In genomic region chr12:101592448-101592847, GRCh38 we compare ENCODE assay signal across 1 cellular context.
TF ChIP-seq lines count a peak whose summit lies in the region.

No MANE protein-coding gene starts in this region.

TF ChIP-seq in HepG2, 621 proteins besides CTCF, POLR2A, EP300 and RAD21 (continues in another document):
- TF ChIP-seq KDM4B (CRISPR knock-in tag; IDR thresholded peaks at IDR 0.05) (no peak), HNF4G (IDR thresholded peaks at IDR 0.05; ENCODE audit: borderline replicate concordance, low read depth, low read length) (0 out of 2 replicates have a peak, but pooled peaks have one; percentile 34), HNF4G (CRISPR knock-in tag; IDR thresholded peaks at IDR 0.05; ENCODE audit: borderline replicate concordance, low read depth) (no peak), GATAD2A (CRISPR knock-in tag; IDR thresholded peaks at IDR 0.05) (0 out of 2 replicates have a peak, but pooled peaks have one; percentile 36), SAP130 (CRISPR knock-in tag; IDR thresholded peaks at IDR 0.05; ENCODE audit: low read depth) (no peak), FOXK2 (IDR thresholded peaks at IDR 0.05) (no peak), HNF4A (CRISPR knock-in tag; IDR thresholded peaks at IDR 0.05) (peak; percentile 61), EHMT2 (IDR thresholded peaks at IDR 0.05; ENCODE audit: borderline replicate concordance, low read depth, low read length) (no peak), CEBPB (IDR thresholded peaks at IDR 0.05; ENCODE audit: borderline replicate concordance, low read depth, low read length) (peak; percentile 74; the same call in 1 of the 2 replicates), ZFP82 (CRISPR knock-in tag; IDR thresholded peaks at IDR 0.05; ENCODE audit: borderline replicate concordance) (no peak), ZNF784 (CRISPR knock-in tag; IDR thresholded peaks at IDR 0.05; ENCODE audit: borderline replicate concordance) (no peak), TCF12 (IDR thresholded peaks at IDR 0.05) (no peak), TCF12 (CRISPR knock-in tag; IDR thresholded peaks at IDR 0.05) (no peak), RBFOX2 (IDR thresholded peaks at IDR 0.05; ENCODE audit: low read depth, low read length) (no peak), ZNF20 (CRISPR knock-in tag; IDR thresholded peaks at IDR 0.05) (no peak), GLI4 (CRISPR knock-in tag; IDR thresholded peaks at IDR 0.05; ENCODE audit: borderline replicate concordance) (no peak), ZNF644 (CRISPR knock-in tag; IDR thresholded peaks at IDR 0.05; ENCODE audit: low read depth) (peak; percentile 73), YEATS2 (CRISPR knock-in tag; IDR thresholded peaks at IDR 0.05; ENCODE audit: borderline replicate concordance) (no peak), KLF15 (CRISPR knock-in tag; IDR thresholded peaks at IDR 0.05; ENCODE audit: borderline replicate concordance) (no peak), FOXP1 (IDR thresholded peaks at IDR 0.05) (peak; percentile 72), FOXP1 (CRISPR knock-in tag; IDR thresholded peaks at IDR 0.05) (peak; percentile 79), CREB1 (IDR thresholded peaks at IDR 0.05) (no peak), CREB1 (CRISPR knock-in tag; IDR thresholded peaks at IDR 0.05) (0 out of 2 replicates have a peak, but pooled peaks have one; percentile 25), ZNF615 (CRISPR knock-in tag; IDR thresholded peaks at IDR 0.05; ENCODE audit: borderline replicate concordance) (no peak), RNF2 (conservative IDR thresholded peaks at IDR 0.05; ENCODE audit: low read depth) (no peak), FOXO1 (CRISPR knock-in tag; IDR thresholded peaks at IDR 0.05) (peak; percentile 57; the same call in 1 of the 2 replicates), NKX3-1 (CRISPR knock-in tag; IDR thresholded peaks at IDR 0.05) (no peak), ZNF138 (CRISPR knock-in tag; IDR thresholded peaks at IDR 0.05; ENCODE audit: low read depth) (no peak), PAXIP1 (CRISPR knock-in tag; conservative IDR thresholded peaks at IDR 0.05) (0 out of 2 replicates have a peak, but pooled peaks have one; percentile 16), ZNF720 (CRISPR knock-in tag; IDR thresholded peaks at IDR 0.05) (no peak), REL (CRISPR knock-in tag; conservative IDR thresholded peaks at IDR 0.05) (no peak), ZNF597 (CRISPR knock-in tag; IDR thresholded peaks at IDR 0.05) (no peak), CEBPG (CRISPR knock-in tag; IDR thresholded peaks at IDR 0.05) (peak; percentile 50), UBTF (CRISPR knock-in tag; IDR thresholded peaks at IDR 0.05) (no peak), ZFY (CRISPR knock-in tag; IDR thresholded peaks at IDR 0.05) (no peak), POGK (CRISPR knock-in tag; conservative IDR thresholded peaks at IDR 0.05) (no peak), FOXA3 (CRISPR knock-in tag; IDR thresholded peaks at IDR 0.05) (peak; percentile 16; the same call in 1 of the 2 replicates)
- TF ChIP-seq, protein P1, sequence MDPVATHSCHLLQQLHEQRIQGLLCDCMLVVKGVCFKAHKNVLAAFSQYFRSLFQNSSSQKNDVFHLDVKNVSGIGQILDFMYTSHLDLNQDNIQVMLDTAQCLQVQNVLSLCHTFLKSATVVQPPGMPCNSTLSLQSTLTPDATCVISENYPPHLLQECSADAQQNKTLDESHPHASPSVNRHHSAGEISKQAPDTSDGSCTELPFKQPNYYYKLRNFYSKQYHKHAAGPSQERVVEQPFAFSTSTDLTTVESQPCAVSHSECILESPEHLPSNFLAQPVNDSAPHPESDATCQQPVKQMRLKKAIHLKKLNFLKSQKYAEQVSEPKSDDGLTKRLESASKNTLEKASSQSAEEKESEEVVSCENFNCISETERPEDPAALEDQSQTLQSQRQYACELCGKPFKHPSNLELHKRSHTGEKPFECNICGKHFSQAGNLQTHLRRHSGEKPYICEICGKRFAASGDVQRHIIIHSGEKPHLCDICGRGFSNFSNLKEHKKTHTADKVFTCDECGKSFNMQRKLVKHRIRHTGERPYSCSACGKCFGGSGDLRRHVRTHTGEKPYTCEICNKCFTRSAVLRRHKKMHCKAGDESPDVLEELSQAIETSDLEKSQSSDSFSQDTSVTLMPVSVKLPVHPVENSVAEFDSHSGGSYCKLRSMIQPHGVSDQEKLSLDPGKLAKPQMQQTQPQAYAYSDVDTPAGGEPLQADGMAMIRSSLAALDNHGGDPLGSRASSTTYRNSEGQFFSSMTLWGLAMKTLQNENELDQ (CRISPR knock-in tag; IDR thresholded peaks at IDR 0.05; ENCODE audit: borderline replicate concordance) = no peak
- TF ChIP-seq, protein P2, sequence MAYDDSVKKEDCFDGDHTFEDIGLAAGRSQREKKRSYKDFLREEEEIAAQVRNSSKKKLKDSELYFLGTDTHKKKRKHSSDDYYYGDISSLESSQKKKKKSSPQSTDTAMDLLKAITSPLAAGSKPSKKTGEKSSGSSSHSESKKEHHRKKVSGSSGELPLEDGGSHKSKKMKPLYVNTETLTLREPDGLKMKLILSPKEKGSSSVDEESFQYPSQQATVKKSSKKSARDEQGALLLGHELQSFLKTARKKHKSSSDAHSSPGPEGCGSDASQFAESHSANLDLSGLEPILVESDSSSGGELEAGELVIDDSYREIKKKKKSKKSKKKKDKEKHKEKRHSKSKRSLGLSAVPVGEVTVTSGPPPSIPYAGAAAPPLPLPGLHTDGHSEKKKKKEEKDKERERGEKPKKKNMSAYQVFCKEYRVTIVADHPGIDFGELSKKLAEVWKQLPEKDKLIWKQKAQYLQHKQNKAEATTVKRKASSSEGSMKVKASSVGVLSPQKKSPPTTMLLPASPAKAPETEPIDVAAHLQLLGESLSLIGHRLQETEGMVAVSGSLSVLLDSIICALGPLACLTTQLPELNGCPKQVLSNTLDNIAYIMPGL (CRISPR knock-in tag; IDR thresholded peaks at IDR 0.05; ENCODE audit: borderline replicate concordance in 1 of 2, low read depth in 1 of 2) = no peak
- TF ChIP-seq, protein P3, sequence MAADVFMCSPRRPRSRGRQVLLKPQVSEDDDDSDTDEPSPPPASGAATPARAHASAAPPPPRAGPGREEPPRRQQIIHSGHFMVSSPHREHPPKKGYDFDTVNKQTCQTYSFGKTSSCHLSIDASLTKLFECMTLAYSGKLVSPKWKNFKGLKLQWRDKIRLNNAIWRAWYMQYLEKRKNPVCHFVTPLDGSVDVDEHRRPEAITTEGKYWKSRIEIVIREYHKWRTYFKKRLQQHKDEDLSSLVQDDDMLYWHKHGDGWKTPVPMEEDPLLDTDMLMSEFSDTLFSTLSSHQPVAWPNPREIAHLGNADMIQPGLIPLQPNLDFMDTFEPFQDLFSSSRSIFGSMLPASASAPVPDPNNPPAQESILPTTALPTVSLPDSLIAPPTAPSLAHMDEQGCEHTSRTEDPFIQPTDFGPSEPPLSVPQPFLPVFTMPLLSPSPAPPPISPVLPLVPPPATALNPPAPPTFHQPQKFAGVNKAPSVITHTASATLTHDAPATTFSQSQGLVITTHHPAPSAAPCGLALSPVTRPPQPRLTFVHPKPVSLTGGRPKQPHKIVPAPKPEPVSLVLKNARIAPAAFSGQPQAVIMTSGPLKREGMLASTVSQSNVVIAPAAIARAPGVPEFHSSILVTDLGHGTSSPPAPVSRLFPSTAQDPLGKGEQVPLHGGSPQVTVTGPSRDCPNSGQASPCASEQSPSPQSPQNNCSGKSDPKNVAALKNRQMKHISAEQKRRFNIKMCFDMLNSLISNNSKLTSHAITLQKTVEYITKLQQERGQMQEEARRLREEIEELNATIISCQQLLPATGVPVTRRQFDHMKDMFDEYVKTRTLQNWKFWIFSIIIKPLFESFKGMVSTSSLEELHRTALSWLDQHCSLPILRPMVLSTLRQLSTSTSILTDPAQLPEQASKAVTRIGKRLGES (CRISPR knock-in tag; IDR thresholded peaks at IDR 0.05; ENCODE audit: borderline replicate concordance) = no peak
- TF ChIP-seq, protein P4, sequence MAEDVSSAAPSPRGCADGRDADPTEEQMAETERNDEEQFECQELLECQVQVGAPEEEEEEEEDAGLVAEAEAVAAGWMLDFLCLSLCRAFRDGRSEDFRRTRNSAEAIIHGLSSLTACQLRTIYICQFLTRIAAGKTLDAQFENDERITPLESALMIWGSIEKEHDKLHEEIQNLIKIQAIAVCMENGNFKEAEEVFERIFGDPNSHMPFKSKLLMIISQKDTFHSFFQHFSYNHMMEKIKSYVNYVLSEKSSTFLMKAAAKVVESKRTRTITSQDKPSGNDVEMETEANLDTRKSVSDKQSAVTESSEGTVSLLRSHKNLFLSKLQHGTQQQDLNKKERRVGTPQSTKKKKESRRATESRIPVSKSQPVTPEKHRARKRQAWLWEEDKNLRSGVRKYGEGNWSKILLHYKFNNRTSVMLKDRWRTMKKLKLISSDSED (CRISPR knock-in tag; IDR thresholded peaks at IDR 0.05) = no peak
- TF ChIP-seq, protein P5, sequence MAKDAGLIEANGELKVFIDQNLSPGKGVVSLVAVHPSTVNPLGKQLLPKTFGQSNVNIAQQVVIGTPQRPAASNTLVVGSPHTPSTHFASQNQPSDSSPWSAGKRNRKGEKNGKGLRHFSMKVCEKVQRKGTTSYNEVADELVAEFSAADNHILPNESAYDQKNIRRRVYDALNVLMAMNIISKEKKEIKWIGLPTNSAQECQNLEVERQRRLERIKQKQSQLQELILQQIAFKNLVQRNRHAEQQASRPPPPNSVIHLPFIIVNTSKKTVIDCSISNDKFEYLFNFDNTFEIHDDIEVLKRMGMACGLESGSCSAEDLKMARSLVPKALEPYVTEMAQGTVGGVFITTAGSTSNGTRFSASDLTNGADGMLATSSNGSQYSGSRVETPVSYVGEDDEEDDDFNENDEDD (CRISPR knock-in tag; IDR thresholded peaks at IDR 0.05; ENCODE audit: borderline replicate concordance) = no peak
